Comparison of ENCODE assay signal across 10 cellular contexts in the genomic region with DNA sequence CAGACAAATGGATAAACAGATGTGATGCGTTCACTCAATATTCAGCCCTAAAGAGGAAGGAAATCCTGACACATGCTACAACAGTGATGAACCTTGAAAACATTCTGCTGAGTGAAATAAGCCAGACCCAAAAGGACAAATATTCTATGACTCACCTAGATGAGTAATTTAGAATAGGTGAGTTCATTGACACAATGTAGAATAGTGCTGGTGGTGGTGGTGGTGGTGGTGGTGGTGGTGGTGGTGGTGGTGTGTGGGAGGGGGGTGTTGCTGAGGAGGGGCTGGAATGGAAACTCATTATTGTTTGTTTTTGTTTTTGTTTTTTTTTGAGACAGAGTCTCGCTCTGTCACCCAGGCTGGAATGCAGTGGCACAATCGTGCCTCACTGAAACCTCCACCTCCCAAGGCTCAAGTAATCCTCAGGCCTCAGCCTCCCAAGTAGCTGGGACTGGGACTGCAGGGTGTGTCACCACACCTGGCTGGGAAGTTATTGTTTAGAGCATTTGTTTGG. TPM values are rescaled to one million over a fixed set of nuclear protein-coding genes. Genes with fewer than 3 reads are reported as not detected.
A peak's percentile ranks its signal among the peaks of the same experiment; 100 is the strongest.
DNase-seq lines count a peak whose midpoint lies in the region; ATAC-seq and TF ChIP-seq lines count a peak whose summit lies in the region.
"Had no signal": no experiment of that assay in that cellular context is flagged by ENCODE, and none has a peak within 500 bp of the region (broad histone marks: within the 10 kb centered on the region; RNA-seq: fewer than 3 reads in every experiment).

No MANE protein-coding gene starts in this region.

- ATAC-seq in mucosa of descending colon = peak; percentile 27

- no peaks in the 10 kb centered on the region for H3K27me3 ChIP-seq in AG04450 (ENCODE audit: control insufficient read depth, insufficient read depth, low read length)
- no peaks in the 10 kb centered on the region for H3K27me3 ChIP-seq in WERI-Rb-1 (ENCODE audit: insufficient read depth, low read depth, severe bottlenecking)

- H3K4me1 ChIP-seq in mucosa of descending colon (ENCODE audit: low read depth) = no peaks in the 10 kb centered on the region

- no peaks in the 10 kb centered on the region for H3K36me3 ChIP-seq in mucosa of descending colon (ENCODE audit: low read depth)
- H3K36me3 ChIP-seq in WERI-Rb-1 = no peaks in the 10 kb centered on the region

- H3K9me3 Mint-ChIP-seq in type B pancreatic cell = no peaks in the 10 kb centered on the region

- H3K4me3 Mint-ChIP-seq in type B pancreatic cell = no peak overlapping the region

- CTCF ChIA-PET in AG04450 (lab: Charles Lee) = no interaction called here

- no peaks in the 10 kb centered on the region for H3K27me3 Mint-ChIP-seq in type B pancreatic cell

- intact Hi-C loops in mucosa of descending colon (cut with DNase I, micrococcal nuclease) = no loop called here

- H3K27ac ChIP-seq in AG04450 (ENCODE audit: low read depth, low read length) (no peak overlapping the region), WERI-Rb-1 (no peak overlapping the region)

- no peak overlapping the region for H3K4me3 ChIP-seq in AG04450 (ENCODE audit: low read depth, low read length)
- H3K4me3 ChIP-seq in mucosa of descending colon = no peak overlapping the region
- no peak overlapping the region for H3K4me3 ChIP-seq in WERI-Rb-1 (ENCODE audit: low read depth, low read length)

- no peak for TF ChIP-seq CTCF in AG04450 (IDR thresholded peaks at IDR 0.05; ENCODE audit: low read depth, low read length)
- no peak for TF ChIP-seq CTCF in mucosa of descending colon (IDR thresholded peaks at IDR 0.05)
- no peak for TF ChIP-seq CTCF in WERI-Rb-1 (IDR thresholded peaks at IDR 0.05; ENCODE audit: low read depth, low read length)
- TF ChIP-seq CTCF in type B pancreatic cell (conservative IDR thresholded peaks at IDR 0.05) = no peak

- no peaks in the 10 kb centered on the region for H3K9me3 ChIP-seq in AG04450 (ENCODE audit: control insufficient read depth, insufficient read depth, low read length)
- no peaks in the 10 kb centered on the region for H3K9me3 ChIP-seq in mucosa of descending colon
- no peaks in the 10 kb centered on the region for H3K9me3 ChIP-seq in WERI-Rb-1 (ENCODE audit: severe bottlenecking)

- H3K27ac Mint-ChIP-seq in type B pancreatic cell = no peak overlapping the region

- peaks cover 1% of the 10 kb centered on the region for H3K4me1 Mint-ChIP-seq in type B pancreatic cell (ENCODE audit: unreplicated experiment)

- no peaks in the 10 kb centered on the region for H3K36me3 Mint-ChIP-seq in type B pancreatic cell

- POLR2A ChIA-PET in AG04450 (lab: Yijun Ruan, JAX) = interaction anchor here (0.7 kb wide), 1 partner anchor 13 kb away, joined by 10 read pairs; no protein-coding TSS in a partner anchor

- DNase-seq in AG04450 (ENCODE audit: low read depth, low spot score) (peak; percentile 16), MV-4-11 (lab: John Stamatoyannopoulos, UW) (peak; percentile 75), mucosa of descending colon (no peak), WERI-Rb-1 (no peak), NCI-H2227 (lab: John Stamatoyannopoulos, UW; ENCODE audit: unreplicated experiment) (no peak), NCI-H1930 (lab: John Stamatoyannopoulos, UW) (no peak), type B pancreatic cell (ENCODE audit: extremely low spot score, unreplicated experiment) (no peak)
- peak; percentile 46 for DNase-seq in activated naive CD4-positive, alpha-beta T cell treated with anti-CD3 and anti-CD28 coated beads, Interleukin-2, amount 50 U/mL, for 16 hours
- DNase-seq: amygdala, NCI-H2081 had no signal

RNA-seq across cellular contexts. Expression of a gene that starts 28.6 kb away (rescaled TPM):
- polyA plus RNA-seq in AG04450 (2011; rRNA removed) = 0.10 and 0.24 TPM in 2 replicates
- polyA minus RNA-seq in AG04450 (2011; rRNA and poly(A)+ RNA removed) = not detected in 2 replicates
- not detected for total RNA-seq in mucosa of descending colon
- total RNA-seq in type B pancreatic cell (ENCODE audit: low replicate concordance) = 1.5 TPM in 1 of 2 replicates, not detected in the other

Comparison
In these comparisons a context has a peak if more than half of its experiments do, and no peak if none do; other contexts are left out.
1. DNase-seq: peak in AG04450 (single experiment), MV-4-11 (single experiment) and activated naive CD4-positive, alpha-beta T cell treated with anti-CD3 and anti-CD28 coated beads, Interleukin-2, amount 50 U/mL, for 16 hours (single experiment); none in mucosa of descending colon (0 of 3), WERI-Rb-1 (single experiment), NCI-H2227 (single experiment), NCI-H1930 (0 of 2) and type B pancreatic cell (single experiment).